8 cellular contexts compared by ENCODE assay signal in genomic region chr20:51563597-51564332, GRCh38. TPM values are rescaled to one million over a fixed set of nuclear protein-coding genes. Genes with fewer than 3 reads are reported as not detected.
DNase-seq lines count a peak whose midpoint lies in the region; ATAC-seq, FAIRE-seq and TF ChIP-seq lines count a peak whose summit lies in the region.

No MANE protein-coding gene starts in this region.

- CTCF ChIA-PET in activated CD4-positive, alpha-beta T cell treated with anti-CD3 and anti-CD28 coated beads for 36 hours (lab: Charles Lee) = interaction anchor here (0.7 to 1.7 kb wide), 5 partner anchors 10 to 361 kb away, joined by 3 to 6 read pairs (median 4); no protein-coding TSS in a partner anchor
- CTCF ChIA-PET in H1 (lab: Charles Lee; ENCODE audit: partially characterized antibody) (interaction anchor here (1.0 to 2.0 kb wide), 9 partner anchors 10 to 238 kb away, joined by 3 to 11 read pairs (median 5); no protein-coding TSS in a partner anchor), OCI-LY7 (lab: Charles Lee; ENCODE audit: unreplicated experiment) (interaction anchor here (0.6 kb wide), 1 partner anchor 47 kb away, joined by 4 read pairs; no protein-coding TSS in a partner anchor)

- POLR2A ChIA-PET in activated CD4-positive, alpha-beta T cell treated with anti-CD3 and anti-CD28 coated beads for 36 hours (lab: Charles Lee) = interaction anchor here (0.6 to 0.8 kb wide), 2 partner anchors 23 to 677 kb away, joined by 3 read pairs; no protein-coding TSS in a partner anchor
- POLR2A ChIA-PET in H1 (lab: Charles Lee; ENCODE audit: partially characterized antibody) (no interaction called here), OCI-LY7 (lab: Charles Lee) (interaction anchor here (1.8 kb wide), 1 partner anchor 22 kb away, joined by 4 read pairs; no protein-coding TSS in a partner anchor)

- no peaks in the 10 kb centered on the region for H4K20me1 ChIP-seq in H1 (replicated peaks in 1 of 2; ENCODE audit: control insufficient read depth in 1 of 2, insufficient read depth in 2 of 2, low read length in 2 of 2)
- H4K20me1 ChIP-seq in OCI-LY7 (ENCODE audit: insufficient read depth, low read length) = no peaks in the 10 kb centered on the region

- H3K9me3 ChIP-seq in H1 (ENCODE audit: insufficient read depth in 2 of 2, low read depth in 1 of 2, low read length in 1 of 2) (no peaks in the 10 kb centered on the region), mesenchymal stem cell (ENCODE audit: control insufficient read depth, low read length) (no peaks in the 10 kb centered on the region), transverse colon (no peaks in the 10 kb centered on the region), OCI-LY7 (ENCODE audit: low read length) (no peaks in the 10 kb centered on the region)

- H3K23me2 ChIP-seq in H1 (ENCODE audit: low read depth, low read length) = peaks cover 14% of the 10 kb centered on the region

- no peak overlapping the region for H2BK20ac ChIP-seq in H1 (ENCODE audit: low read length)

- H3K4me3 ChIP-seq in H1 (ENCODE audit: extremely low read depth in 1 of 4, insufficient read depth in 2 of 4, low read depth in 3 of 4, low read length in 4 of 4) (peak overlapping the region in 1 of 4 experiments; percentile 64; a peak in 3 of 8 replicates), mesenchymal stem cell (ENCODE audit: insufficient read depth in 1 of 2, low read depth in 1 of 2, low read length in 2 of 2) (peak overlapping the region in 1 of 2 experiments; percentile 81), transverse colon (peak overlapping the region in 2 of 4 donors; percentile 43 to 51), OCI-LY7 (ENCODE audit: low read depth, low read length, poor library complexity, severe bottlenecking) (no peak overlapping the region)

- ATAC-seq in activated CD4-positive, alpha-beta T cell treated with anti-CD3 and anti-CD28 coated beads for 36 hours = peak; percentile 50
- ATAC-seq in GM19324 (IDR thresholded peaks at IDR 0.05; ENCODE audit: low FRiP score, unreplicated experiment) = no peak

- WGBS in H1 (ENCODE audit: extremely low coverage in 1 of 2, insufficient coverage in 1 of 2, insufficient read length in 1 of 2, insufficient replicate concordance in 2 of 2, low coverage in 1 of 2, low lambda C conversion rate in 2 of 2, missing lambda C conversion rate in 1 of 2), 2 experiments = 55% methylated on average over 14 of the region's 15 CpGs; no CpG with 5 or more reads in 1 of the 2 experiments
- 23% methylated on average over 15 of the region's 15 CpGs for WGBS in mesenchymal stem cell
- 25 to 29% methylated on average over 2 to 15 of the region's 15 CpGs for WGBS in transverse colon (ENCODE audit: low coverage in 1 of 2), 2 donors

- no peaks in the 10 kb centered on the region for H3K79me1 ChIP-seq in H1 (ENCODE audit: low read depth, low read length)
- no peaks in the 10 kb centered on the region for H3K79me1 ChIP-seq in mesenchymal stem cell (replicated peaks; ENCODE audit: low read length, poor library complexity, severe bottlenecking)

- BruUV-seq in OCI-LY7 (replicated peaks; lab: Mats Ljungman, UMichigan) = no TSS peak

- no peak; a peak in 1 of 4 replicates for TF ChIP-seq RAD21 in H1 (IDR thresholded peaks at IDR 0.05 in 1 of 2, conservative IDR thresholded peaks at IDR 0.05 in 1 of 2; ENCODE audit: low read depth in 2 of 2, low read length in 2 of 2)

- peak; percentile 52 for DNase-seq in activated CD4-positive, alpha-beta T cell treated with anti-CD3 and anti-CD28 coated beads for 36 hours
- DNase-seq in activated CD4-positive, alpha-beta T cell treated with anti-CD3 and anti-CD28 coated beads, Interleukin-2, amount 50 U/mL, for 1 hour = no peak
- DNase-seq in SHP77 (lab: John Stamatoyannopoulos, UW) (peak; percentile 51 to 54), H1 (ENCODE audit: low read depth in 1 of 2, low spot score in 2 of 2) (peak in 1 of 2 experiments; percentile 60), mesenchymal stem cell (peak; percentile 98), transverse colon (peak; percentile 38), OCI-LY7 (ENCODE audit: low spot score) (no peak)

- H3K4me1 ChIP-seq in H1 (replicated peaks in 1 of 4; ENCODE audit: control insufficient read depth in 3 of 4, insufficient read depth in 4 of 4, low read length in 3 of 4) = peaks cover 0 to 12% (median 4%) of the 10 kb centered on the region in 4 experiments; a peak in 5 of 7 replicates
- H3K4me1 ChIP-seq in mesenchymal stem cell (ENCODE audit: control insufficient read depth, insufficient read depth, low read depth, low read length) = peaks cover 22% of the 10 kb centered on the region
- peaks cover 10 to 49% (median 31%) of the 10 kb centered on the region in 4 donors for H3K4me1 ChIP-seq in transverse colon
- no peaks in the 10 kb centered on the region for H3K4me1 ChIP-seq in OCI-LY7 (ENCODE audit: insufficient read depth, low read length, poor library complexity, severe bottlenecking)

- H3K14ac ChIP-seq in H1 (ENCODE audit: insufficient read length) = no peak overlapping the region
- H3K14ac ChIP-seq in mesenchymal stem cell (ENCODE audit: low read length in 2 of 2) = peak overlapping the region in 1 of 2 experiments; percentile 83

- H3K56ac ChIP-seq in H1 (replicated peaks; ENCODE audit: insufficient read length, low read depth, low read length) = no peak overlapping the region

- no peak overlapping the region for H2AK5ac ChIP-seq in H1 (ENCODE audit: low read depth, low read length)
- no peak overlapping the region for H2AK5ac ChIP-seq in mesenchymal stem cell (ENCODE audit: low read length, severe bottlenecking)

- H3K23ac ChIP-seq in H1 (ENCODE audit: insufficient read length) = no peak overlapping the region
- no peak overlapping the region for H3K23ac ChIP-seq in mesenchymal stem cell (ENCODE audit: low read length in 2 of 2)

- no peak overlapping the region for H2AFZ ChIP-seq in H1 (ENCODE audit: low read length)
- no peak overlapping the region for H2AFZ ChIP-seq in mesenchymal stem cell (ENCODE audit: low read depth, low read length)
- no peak overlapping the region for H2AFZ ChIP-seq in OCI-LY7 (ENCODE audit: low read length)

- in situ Hi-C loops in transverse colon (cut with MboI; ENCODE audit: low pct_ligation_motif_present in 1 of 4, low pct_unique_long_range_greater_than_20kb in 1 of 4, low sequenced_read_pairs in 3 of 4) = no loop called here

- H3K27me3 ChIP-seq in H1 (replicated peaks in 1 of 4; ENCODE audit: control insufficient read depth in 3 of 4, extremely low read depth in 1 of 4, insufficient read depth in 3 of 4, low read length in 3 of 4) (peaks cover 20 to 57% (median 49%) of the 10 kb centered on the region in 4 experiments), mesenchymal stem cell (ENCODE audit: control insufficient read depth in 1 of 2, insufficient read depth in 1 of 2, low read length in 2 of 2) (peaks cover 22 to 26% of the 10 kb centered on the region in 2 experiments), transverse colon (peaks cover 66% of the 10 kb centered on the region)

- TF ChIP-seq EP300 in H1 (IDR thresholded peaks at IDR 0.05; ENCODE audit: borderline replicate concordance in 1 of 2, low read depth in 2 of 2, low read length in 2 of 2) = no peak
- TF ChIP-seq EP300 in transverse colon (IDR thresholded peaks at IDR 0.05; ENCODE audit: low read depth) = no peak

- no peaks in the 10 kb centered on the region for H3K9me2 ChIP-seq in OCI-LY7 (ENCODE audit: insufficient read depth, low read length)

- no peak overlapping the region for H3K4me3 Mint-ChIP-seq in activated CD4-positive, alpha-beta T cell treated with anti-CD3 and anti-CD28 coated beads for 36 hours

- H4K5ac ChIP-seq in H1 (ENCODE audit: insufficient read length, low read depth, low read length) = no peak overlapping the region

- no peak overlapping the region for H3K27ac ChIP-seq in H1 (ENCODE audit: low read depth, low read length)
- H3K27ac ChIP-seq in mesenchymal stem cell (ENCODE audit: low read length, poor library complexity, severe bottlenecking) = no peak overlapping the region
- peak overlapping the region; percentile 84 to 89 (median 86) for H3K27ac ChIP-seq in transverse colon
- H3K27ac ChIP-seq in OCI-LY7 (ENCODE audit: low read depth, low read length, poor library complexity, severe bottlenecking) = no peak overlapping the region

- intact Hi-C loops in activated CD4-positive, alpha-beta T cell treated with anti-CD3 and anti-CD28 coated beads for 36 hours (cut with DNase I, micrococcal nuclease) = no loop called here
- intact Hi-C loops in transverse colon (cut with DNase I; ENCODE audit: low total_unique reads) (loop anchor here (10.0 kb wide), 1 partner anchor 119 kb away; no protein-coding TSS in a partner anchor), OCI-LY7 (cut with micrococcal nuclease; ENCODE audit: unreplicated experiment) (no loop called here)

- H3K9me3 Mint-ChIP-seq in activated CD4-positive, alpha-beta T cell treated with anti-CD3 and anti-CD28 coated beads for 36 hours (ENCODE audit: low read depth) = peaks cover 8% of the 10 kb centered on the region

- TF ChIP-seq CTCF in H1 (IDR thresholded peaks at IDR 0.05; ENCODE audit: control extremely low read depth in 1 of 3, insufficient read depth in 1 of 3, low read depth in 1 of 3, low read length in 3 of 3) = peak in 2 of 3 experiments; percentile 9 to 19; a peak in 1 of 4 replicates
- TF ChIP-seq CTCF in transverse colon (IDR thresholded peaks at IDR 0.05) = no peak
- TF ChIP-seq CTCF in OCI-LY7 (conservative IDR thresholded peaks at IDR 0.05; ENCODE audit: low read length) = no peak

- H2BK12ac ChIP-seq in H1 (ENCODE audit: low read depth, low read length) (peak overlapping the region; percentile 54; the same call in 1 of the 2 replicates), mesenchymal stem cell (ENCODE audit: low read length in 2 of 2) (peak overlapping the region in 1 of 2 experiments; percentile 90)

- H3K36me3 ChIP-seq in H1 (ENCODE audit: control insufficient read depth in 2 of 4, insufficient read depth in 4 of 4, low read length in 3 of 4) = no peaks in the 10 kb centered on the region
- H3K36me3 ChIP-seq in mesenchymal stem cell (ENCODE audit: control insufficient read depth in 1 of 2, insufficient read depth in 2 of 2, low read depth in 1 of 2, low read length in 2 of 2) = no peaks in the 10 kb centered on the region
- no peaks in the 10 kb centered on the region for H3K36me3 ChIP-seq in transverse colon
- H3K36me3 ChIP-seq in OCI-LY7 (ENCODE audit: insufficient read depth, low read length) = no peaks in the 10 kb centered on the region

- H4K8ac ChIP-seq in H1 (ENCODE audit: extremely low read depth, insufficient read depth, low read length) = no peak overlapping the region
- peak overlapping the region; percentile 65 for H4K8ac ChIP-seq in mesenchymal stem cell (ENCODE audit: low read length)

- H3K79me2 ChIP-seq in H1 (ENCODE audit: control insufficient read depth in 1 of 2, insufficient read depth in 2 of 2, low read length in 2 of 2) = no peaks in the 10 kb centered on the region
- no peaks in the 10 kb centered on the region for H3K79me2 ChIP-seq in OCI-LY7 (ENCODE audit: insufficient read depth, low read depth, low read length)

- H2BK120ac ChIP-seq in H1 (replicated peaks; ENCODE audit: low read depth, low read length) (no peak overlapping the region), mesenchymal stem cell (ENCODE audit: low read depth, low read length) (no peak overlapping the region)

- H4K91ac ChIP-seq in H1 (replicated peaks; ENCODE audit: insufficient read length, low read length) (no peak overlapping the region), mesenchymal stem cell (ENCODE audit: low read length) (no peak overlapping the region)

- H3K27ac Mint-ChIP-seq in activated CD4-positive, alpha-beta T cell treated with anti-CD3 and anti-CD28 coated beads for 36 hours = no peak overlapping the region

- H3K36me3 Mint-ChIP-seq in activated CD4-positive, alpha-beta T cell treated with anti-CD3 and anti-CD28 coated beads for 36 hours (ENCODE audit: low read depth) = no peaks in the 10 kb centered on the region

- peaks cover 23% of the 10 kb centered on the region for H3K4me1 Mint-ChIP-seq in activated CD4-positive, alpha-beta T cell treated with anti-CD3 and anti-CD28 coated beads for 36 hours

- no peak for FAIRE-seq in H1 (lab: Jason Lieb, UNC)

- H3K18ac ChIP-seq in H1 (ENCODE audit: extremely low read depth, low read length) (no peak overlapping the region), mesenchymal stem cell (ENCODE audit: low read depth in 1 of 2, low read length in 2 of 2) (peak overlapping the region; percentile 75 to 77)

- H3K4ac ChIP-seq in H1 (replicated peaks; ENCODE audit: insufficient read length, low read depth, low read length) (no peak overlapping the region), mesenchymal stem cell (ENCODE audit: low read depth in 1 of 2, low read length in 2 of 2) (peak overlapping the region in 1 of 2 experiments; percentile 91)

- H3K4me2 ChIP-seq in H1 (ENCODE audit: insufficient read depth in 1 of 2, low read depth in 2 of 2, low read length in 2 of 2) = peak overlapping the region; percentile 34 to 68
- H3K4me2 ChIP-seq in mesenchymal stem cell (ENCODE audit: low read length, poor library complexity, severe bottlenecking) = peak overlapping the region; percentile 99
- no peak overlapping the region for H3K4me2 ChIP-seq in OCI-LY7 (ENCODE audit: low read length)

- H2BK5ac ChIP-seq in H1 (ENCODE audit: low read depth, low read length) (no peak overlapping the region), mesenchymal stem cell (ENCODE audit: low read depth, low read length, poor library complexity, severe bottlenecking) (no peak overlapping the region)

- H3K27me3 Mint-ChIP-seq in activated CD4-positive, alpha-beta T cell treated with anti-CD3 and anti-CD28 coated beads for 36 hours = peaks cover 53% of the 10 kb centered on the region

- no peak overlapping the region for H3K9ac ChIP-seq in H1 (replicated peaks in 1 of 4; ENCODE audit: extremely low read depth in 1 of 4, low read depth in 3 of 4, low read length in 3 of 4)
- peak overlapping the region; percentile 97 for H3K9ac ChIP-seq in mesenchymal stem cell (ENCODE audit: low read length)

- TF ChIP-seq POLR2A in H1 (IDR thresholded peaks at IDR 0.05; ENCODE audit: control extremely low read depth in 1 of 2, low read depth in 2 of 2, low read length in 2 of 2) (no peak), transverse colon (IDR thresholded peaks at IDR 0.05) (no peak)

- H2BK15ac ChIP-seq in H1 (ENCODE audit: low read length) (no peak overlapping the region), mesenchymal stem cell (ENCODE audit: low read depth, poor library complexity, severe bottlenecking) (no peak overlapping the region)

RNA-seq across cellular contexts. Expression of gene NFATC2, which starts 21.2 kb away (rescaled TPM):
- total RNA-seq in activated CD4-positive, alpha-beta T cell treated with anti-CD3 and anti-CD28 coated beads for 36 hours = 10 to 100 TPM; 38.5 to 49.8 TPM
- 0.84 and 0.91 TPM in 2 replicates for total RNA-seq in H1 (2021; fragmentation: NEBNext Ultra II Directional; extraction: Animal tissue kit (Norgen Biotek cat#: 25700))
- polyA plus RNA-seq in H1 (2011; rRNA removed) = 0.25 and 0.27 TPM in 2 replicates
- 0.25 TPM for polyA plus RNA-seq in H1 (2011; cell fraction: cytosol; rRNA removed)
- 0.48 TPM for polyA plus RNA-seq in H1 (2011; cell fraction: nucleus; rRNA removed)
- polyA plus RNA-seq in H1 (2012, experiment 1 of 2) = 0.51 to 0.70 TPM (median 0.57 TPM) in 4 replicates
- polyA plus RNA-seq in H1 (2012, experiment 2 of 2) = 0.10 TPM
- 0.20 TPM for polyA plus RNA-seq in H1 (2013, experiment 1 of 2)
- polyA plus RNA-seq in H1 (2013, experiment 2 of 2) = 0.20 TPM
- 0.47 and 0.71 TPM in 2 replicates for polyA minus RNA-seq in H1 (2011; rRNA and poly(A)+ RNA removed)
- polyA minus RNA-seq in H1 (2011; cell fraction: cytosol; rRNA and poly(A)+ RNA removed) = 0.66 TPM
- polyA minus RNA-seq in H1 (2011; cell fraction: nucleus; rRNA and poly(A)+ RNA removed) = 1.8 TPM
- 3.8 TPM for polyA plus RNA-seq in mesenchymal stem cell (2013, experiment 1 of 2)
- 3.6 TPM for polyA plus RNA-seq in mesenchymal stem cell (2013, experiment 2 of 2)
- 10 to 100 TPM in 3 of 4 donors, 1 to 10 TPM in 1; 5.3 to 22.5 (median 11.5) TPM for total RNA-seq in transverse colon
- 12.5 TPM in 2 replicates for total RNA-seq in OCI-LY7 (2014; rRNA removed; shearing (Covaris generic))
- 43.7 and 43.8 TPM in 2 replicates for total RNA-seq in OCI-LY7 (2022)

Comparison
In these comparisons a context has a peak if more than half of its experiments do, and no peak if none do; other contexts are left out.
1. DNase-seq: peak in activated CD4-positive, alpha-beta T cell treated with anti-CD3 and anti-CD28 coated beads for 36 hours (single experiment), SHP77 (2 of 2), mesenchymal stem cell (single experiment) and transverse colon (single experiment); none in activated CD4-positive, alpha-beta T cell treated with anti-CD3 and anti-CD28 coated beads, Interleukin-2, amount 50 U/mL, for 1 hour (single experiment) and OCI-LY7 (single experiment).
2. H3K27ac ChIP-seq: peak in transverse colon (4 of 4); none in H1 (single experiment), mesenchymal stem cell (single experiment) and OCI-LY7 (single experiment).
3. CTCF ChIP-seq: peak in H1 (2 of 3); none in transverse colon (0 of 5) and OCI-LY7 (single experiment).